Comparison of ENCODE assay signal across 29 cellular contexts in the genomic region with DNA sequence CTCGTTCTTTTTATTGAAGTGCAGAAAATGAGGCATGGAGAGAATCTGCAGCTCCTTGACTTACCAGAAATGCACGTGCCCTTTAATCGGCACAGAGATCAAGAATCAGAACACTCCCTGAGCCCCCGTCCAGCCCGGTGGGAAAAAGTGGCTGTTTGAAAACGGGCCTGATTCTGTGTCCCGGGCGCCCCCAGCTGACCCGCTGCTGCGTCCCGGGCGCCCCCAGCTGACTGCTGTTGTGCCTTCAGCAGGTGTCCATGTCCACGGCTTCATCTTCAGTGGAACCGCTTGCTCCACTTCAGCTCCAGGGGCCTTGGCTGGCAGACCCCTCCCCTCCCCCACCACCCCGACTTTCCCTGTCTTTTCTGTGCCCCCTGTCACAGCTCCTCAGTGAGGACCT.
"Had no signal": no experiment of that assay in that cellular context is flagged by ENCODE, and none has a peak within 500 bp of the region (broad histone marks: within the 10 kb centered on the region; RNA-seq: fewer than 3 reads in every experiment).

No MANE protein-coding gene starts in this region.

- H3K4me3 ChIP-seq: breast epithelium, gastrocnemius medialis, left ventricle myocardium inferior, mucosa of descending colon, sigmoid colon, suprapubic skin, tibial nerve, uterus had no signal

- H3K9me3 Mint-ChIP-seq: activated CD4-positive, alpha-beta memory T cell treated with anti-CD3 and anti-CD28 coated beads for 36 hours; activated naive CD4-positive, alpha-beta T cell treated with anti-CD3 and anti-CD28 coated beads, Interleukin-2, amount 10 ng/mL, durations not matched to agents 7 days and 5 days; activated naive CD8-positive, alpha-beta T cell treated with anti-CD3 and anti-CD28 coated beads, Interleukin-2, amount 10 ng/mL, durations not matched to agents 7 days and 5 days; activated T-cell treated with anti-CD3 and anti-CD28 coated beads, Interleukin-2, amount 50 U/mL, for 24 hours; natural killer cell treated with Interleukin-12 subunit alpha and Interleukin-12 subunit beta and Interleukin-15 and Interleukin-18, amount 100 ng/mL, for 72 hours; stimulated activated memory B cell treated with anti-CD40 and anti-IgM and Interleukin-4, amounts not matched to agents 10 μg/mL and 1 μg/mL and 100 μg/mL, for 72 hours; stimulated activated naive CD8-positive, alpha-beta T cell treated with anti-CD3 and anti-CD28 coated beads, Interleukin-15, amount 100 ng/mL, for 72 hours; T-helper 2 cell treated with Interferon-gamma antibody and Interleukin-4, amounts not matched to agents 5 μg/mL and 100 μg/mL, for 36 hours had no signal

- H3K9me3 ChIP-seq: breast epithelium, gastrocnemius medialis, left ventricle myocardium inferior, mucosa of descending colon, sigmoid colon, suprapubic skin, tibial nerve, uterus had no signal

- DNase-seq: activated CD4-positive, alpha-beta memory T cell treated with anti-CD3 and anti-CD28 coated beads for 36 hours; activated CD4-positive, alpha-beta T cell treated with anti-CD3 and anti-CD28 coated beads for 4 hours; activated CD8-positive, alpha-beta memory T cell treated with anti-CD3 and anti-CD28 coated beads, Interleukin-2, amount 50 U/mL, for 4 hours; activated gamma-delta T cell; activated naive CD4-positive, alpha-beta T cell treated with anti-CD3 and anti-CD28 coated beads, Interleukin-2, amount 10 ng/mL, durations not matched to agents 7 days and 5 days; activated naive CD8-positive, alpha-beta T cell treated with anti-CD3 and anti-CD28 coated beads, Interleukin-2, amount 10 ng/mL, durations not matched to agents 7 days and 5 days; activated T-cell treated with anti-CD3 and anti-CD28 coated beads, Interleukin-2, amount 50 U/mL, for 24 hours; central memory CD4-positive, alpha-beta T cell; dermis blood vessel endothelial cell; effector memory CD4-positive, alpha-beta T cell; erythroblast; gastrocnemius medialis; glutamatergic neuron; islet precursor cell; left ventricle myocardium inferior; sigmoid colon; small intestine; stimulated activated CD4-positive, alpha-beta T cell treated with anti-CD3 and anti-CD28 coated beads, Interleukin-4, amount 100 ng/mL, for 24 hours; stimulated activated CD8-positive, alpha-beta memory T cell treated with anti-CD3 and anti-CD28 coated beads, Interleukin-4, amount 100 ng/mL, for 48 hours; stimulated activated naive CD8-positive, alpha-beta T cell treated with anti-CD3 and anti-CD28 coated beads, Interleukin-15, amount 100 ng/mL, for 72 hours; T-helper 1 cell; uterus had no signal

- H3K4me1 Mint-ChIP-seq: activated naive CD4-positive, alpha-beta T cell treated with anti-CD3 and anti-CD28 coated beads, Interleukin-2, amount 10 ng/mL, durations not matched to agents 7 days and 5 days; activated naive CD8-positive, alpha-beta T cell treated with anti-CD3 and anti-CD28 coated beads, Interleukin-2, amount 10 ng/mL, durations not matched to agents 7 days and 5 days; stimulated activated memory B cell treated with anti-CD40 and anti-IgM and Interleukin-4, amounts not matched to agents 10 μg/mL and 1 μg/mL and 100 μg/mL, for 72 hours; stimulated activated naive CD8-positive, alpha-beta T cell treated with anti-CD3 and anti-CD28 coated beads, Interleukin-15, amount 100 ng/mL, for 72 hours had no signal

- H3K4me3 Mint-ChIP-seq: activated CD4-positive, alpha-beta memory T cell treated with anti-CD3 and anti-CD28 coated beads for 36 hours; activated naive CD4-positive, alpha-beta T cell treated with anti-CD3 and anti-CD28 coated beads, Interleukin-2, amount 10 ng/mL, durations not matched to agents 7 days and 5 days; activated naive CD8-positive, alpha-beta T cell treated with anti-CD3 and anti-CD28 coated beads, Interleukin-2, amount 10 ng/mL, durations not matched to agents 7 days and 5 days; activated T-cell treated with anti-CD3 and anti-CD28 coated beads, Interleukin-2, amount 50 U/mL, for 24 hours; natural killer cell treated with Interleukin-12 subunit alpha and Interleukin-12 subunit beta and Interleukin-15 and Interleukin-18, amount 100 ng/mL, for 72 hours; stimulated activated memory B cell treated with anti-CD40 and anti-IgM and Interleukin-4, amounts not matched to agents 10 μg/mL and 1 μg/mL and 100 μg/mL, for 72 hours; stimulated activated naive CD8-positive, alpha-beta T cell treated with anti-CD3 and anti-CD28 coated beads, Interleukin-15, amount 100 ng/mL, for 72 hours; T-helper 2 cell treated with Interferon-gamma antibody and Interleukin-4, amounts not matched to agents 5 μg/mL and 100 μg/mL, for 36 hours had no signal

- H3K4me1 ChIP-seq: breast epithelium, suprapubic skin had no signal

- H3K27ac Mint-ChIP-seq: activated CD4-positive, alpha-beta memory T cell treated with anti-CD3 and anti-CD28 coated beads for 36 hours; activated naive CD4-positive, alpha-beta T cell treated with anti-CD3 and anti-CD28 coated beads, Interleukin-2, amount 10 ng/mL, durations not matched to agents 7 days and 5 days; activated naive CD8-positive, alpha-beta T cell treated with anti-CD3 and anti-CD28 coated beads, Interleukin-2, amount 10 ng/mL, durations not matched to agents 7 days and 5 days; activated T-cell treated with anti-CD3 and anti-CD28 coated beads, Interleukin-2, amount 50 U/mL, for 24 hours; natural killer cell treated with Interleukin-12 subunit alpha and Interleukin-12 subunit beta and Interleukin-15 and Interleukin-18, amount 100 ng/mL, for 72 hours; stimulated activated memory B cell treated with anti-CD40 and anti-IgM and Interleukin-4, amounts not matched to agents 10 μg/mL and 1 μg/mL and 100 μg/mL, for 72 hours; stimulated activated naive CD8-positive, alpha-beta T cell treated with anti-CD3 and anti-CD28 coated beads, Interleukin-15, amount 100 ng/mL, for 72 hours; T-helper 2 cell treated with Interferon-gamma antibody and Interleukin-4, amounts not matched to agents 5 μg/mL and 100 μg/mL, for 36 hours had no signal

- H3K36me3 Mint-ChIP-seq: natural killer cell treated with Interleukin-12 subunit alpha and Interleukin-12 subunit beta and Interleukin-15 and Interleukin-18, amount 100 ng/mL, for 72 hours had no signal

- H3K27ac ChIP-seq: sigmoid colon, suprapubic skin, uterus had no signal

- ATAC-seq: gastrocnemius medialis; natural killer cell treated with Interleukin-12 subunit alpha and Interleukin-12 subunit beta and Interleukin-15 and Interleukin-18, amount 100 ng/mL, for 72 hours; stimulated activated memory B cell treated with anti-CD40 and anti-IgM and Interleukin-4, amounts not matched to agents 10 μg/mL and 1 μg/mL and 100 μg/mL, for 72 hours; stimulated activated naive CD8-positive, alpha-beta T cell treated with anti-CD3 and anti-CD28 coated beads, Interleukin-15, amount 100 ng/mL, for 72 hours had no signal

- H3K36me3 ChIP-seq: breast epithelium, uterus had no signal

- H3K27me3 Mint-ChIP-seq: activated CD4-positive, alpha-beta memory T cell treated with anti-CD3 and anti-CD28 coated beads for 36 hours; activated naive CD4-positive, alpha-beta T cell treated with anti-CD3 and anti-CD28 coated beads, Interleukin-2, amount 10 ng/mL, durations not matched to agents 7 days and 5 days; activated naive CD8-positive, alpha-beta T cell treated with anti-CD3 and anti-CD28 coated beads, Interleukin-2, amount 10 ng/mL, durations not matched to agents 7 days and 5 days; activated T-cell treated with anti-CD3 and anti-CD28 coated beads, Interleukin-2, amount 50 U/mL, for 24 hours; natural killer cell treated with Interleukin-12 subunit alpha and Interleukin-12 subunit beta and Interleukin-15 and Interleukin-18, amount 100 ng/mL, for 72 hours; stimulated activated memory B cell treated with anti-CD40 and anti-IgM and Interleukin-4, amounts not matched to agents 10 μg/mL and 1 μg/mL and 100 μg/mL, for 72 hours; stimulated activated naive CD8-positive, alpha-beta T cell treated with anti-CD3 and anti-CD28 coated beads, Interleukin-15, amount 100 ng/mL, for 72 hours had no signal

- H3K27me3 ChIP-seq: breast epithelium, gastrocnemius medialis, sigmoid colon, suprapubic skin, tibial nerve, uterus had no signal
